ENCODE assay signal across 8 cellular contexts in genomic region chr7:24965831-24966708, GRCh38. TPM values are rescaled to one million over a fixed set of nuclear protein-coding genes. Genes with fewer than 3 reads are reported as not detected.
DNase-seq lines count a peak whose midpoint lies in the region; ATAC-seq and TF ChIP-seq lines count a peak whose summit lies in the region.

No MANE protein-coding gene starts in this region.

- H3K4me3 ChIP-seq in duodenal mucosa (ENCODE audit: low read depth in 1 of 2, low read length in 2 of 2) (no peak overlapping the region), skin epidermis (no peak overlapping the region), A673 (ENCODE audit: low read depth, low read length, poor library complexity, severe bottlenecking) (no peak overlapping the region)

- no TSS peak for BruUV-seq in A673 (replicated peaks; lab: Mats Ljungman, UMichigan)

- H3K36me3 ChIP-seq in duodenal mucosa (ENCODE audit: control insufficient read depth in 1 of 2, insufficient read depth in 2 of 2, low read length in 2 of 2) (no peaks in the 10 kb centered on the region), A673 (ENCODE audit: insufficient read depth, low read length, poor library complexity, severe bottlenecking) (no peaks in the 10 kb centered on the region)

- H3K27ac ChIP-seq in duodenal mucosa (ENCODE audit: low read depth, low read length) (peak overlapping the region; percentile 22), skin epidermis (peak overlapping the region in 16 of 21 experiments; percentile 2 to 75 (median 53)), A673 (ENCODE audit: low read depth, low read length, poor library complexity, severe bottlenecking) (no peak overlapping the region)

- DNase-seq in DMS153 (lab: John Stamatoyannopoulos, UW) (peak; percentile 56), RPMI7951 (ENCODE audit: low read depth) (peak; percentile 63), cortex of kidney (lab: John Stamatoyannopoulos, UW) (no peak), A673 (ENCODE audit: low spot score) (no peak)

- H3K9me3 ChIP-seq in duodenal mucosa (ENCODE audit: control insufficient read depth in 1 of 2, low read length in 2 of 2) (no peaks in the 10 kb centered on the region), A673 (ENCODE audit: low read depth, low read length, poor library complexity, severe bottlenecking) (no peaks in the 10 kb centered on the region)

- intact Hi-C loops in A673 (cut with micrococcal nuclease; ENCODE audit: unreplicated experiment), result no loop called here

- TF ChIP-seq CTCF in A673 (conservative IDR thresholded peaks at IDR 0.05; ENCODE audit: low read depth, low read length), result no peak

- H3K4me1 ChIP-seq in duodenal mucosa (ENCODE audit: control insufficient read depth in 1 of 2, insufficient read depth in 2 of 2, low read length in 2 of 2) (peaks cover 28 to 29% of the 10 kb centered on the region in 2 donors), A673 (ENCODE audit: insufficient read depth, low read length, poor library complexity, severe bottlenecking) (no peaks in the 10 kb centered on the region)

- no peaks in the 10 kb centered on the region for H3K27me3 ChIP-seq in duodenal mucosa (ENCODE audit: control insufficient read depth in 1 of 2, insufficient read depth in 2 of 2, low read length in 2 of 2)
- H3K27me3 ChIP-seq in A673 (replicated peaks; ENCODE audit: insufficient read depth, low read depth, low read length, poor library complexity), result no peaks in the 10 kb centered on the region

- no peak overlapping the region for H3K9ac ChIP-seq in duodenal mucosa (ENCODE audit: low read depth in 1 of 2, low read length in 2 of 2)

- CTCF ChIA-PET in A673 (lab: Charles Lee), result no interaction called here

- POLR2A ChIA-PET in A673 (lab: Charles Lee; ENCODE audit: low non-redundant PET), result no interaction called here

- ATAC-seq in GM19328 (IDR thresholded peaks at IDR 0.05; ENCODE audit: unreplicated experiment), result peak; percentile 66
- peak; percentile 82 for ATAC-seq in HG03139 (IDR thresholded peaks at IDR 0.05; ENCODE audit: unreplicated experiment)

RNA-seq across cellular contexts. Expression of gene OSBPL3, which starts 13.9 kb away (rescaled TPM):
- 35.0 and 39.4 TPM in 2 replicates for total RNA-seq in RPMI7951 (2014; rRNA removed; shearing (Covaris generic))
- 17.1 and 21.4 TPM in 2 replicates for total RNA-seq in A673 (2021)

Comparison
In these comparisons a context has a peak if more than half of its experiments do, and no peak if none do; other contexts are left out.
1. DNase-seq: peak in DMS153 (single experiment) and RPMI7951 (single experiment); none in cortex of kidney (single experiment) and A673 (single experiment).